Comparison of ENCODE assay signal across 11 cellular contexts in the genomic region with DNA sequence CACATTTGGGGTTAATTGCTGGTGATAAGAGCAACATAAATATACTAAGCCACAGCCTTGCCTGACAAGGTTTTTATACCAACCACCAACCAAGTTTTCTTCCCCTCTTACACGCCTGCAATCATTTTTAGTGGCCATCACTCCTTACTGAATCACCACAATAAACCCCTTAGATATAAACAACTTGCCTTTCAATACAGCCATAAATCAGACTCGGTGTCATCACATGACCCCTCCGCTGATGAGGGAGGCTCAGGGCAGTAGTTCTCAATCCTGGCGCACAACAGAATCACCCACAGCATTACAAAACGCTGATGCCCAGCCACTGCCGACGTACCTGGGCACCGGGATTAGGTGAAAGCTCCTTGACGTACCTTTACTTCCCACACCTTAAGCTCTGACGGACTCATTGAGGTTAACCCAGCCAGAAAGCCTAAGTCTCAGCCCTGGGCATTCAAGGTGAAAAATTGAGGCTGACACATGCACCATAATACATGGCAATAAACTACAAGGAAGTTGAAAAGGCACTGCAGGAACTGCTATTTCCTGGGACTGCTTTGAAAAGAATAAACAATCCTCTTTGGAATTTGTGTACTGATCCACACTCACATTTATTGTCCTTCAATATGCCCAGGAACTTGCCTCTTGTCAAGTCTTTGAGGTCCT. TPM values are rescaled to one million over a fixed set of nuclear protein-coding genes. Genes with fewer than 3 reads are reported as not detected.
DNase-seq lines count a peak whose midpoint lies in the region; FAIRE-seq and TF ChIP-seq lines count a peak whose summit lies in the region.
"Had no signal": no experiment of that assay in that cellular context is flagged by ENCODE, and none has a peak within 500 bp of the region (broad histone marks: within the 10 kb centered on the region; RNA-seq: fewer than 3 reads in every experiment).

No MANE protein-coding gene starts in this region.

- DNase-seq in HCEC 1CT (peak; percentile 34), thyroid gland (no peak), occipital lobe (lab: John Stamatoyannopoulos, UW) (no peak), H54 (ENCODE audit: insufficient read length, low spot score) (no peak)
- DNase-seq: activated CD8-positive, alpha-beta memory T cell treated with anti-CD3 and anti-CD28 coated beads for 24 hours; activated effector memory CD4-positive, alpha-beta T cell treated with anti-CD3 and anti-CD28 coated beads, Interleukin-2, amount 50 U/mL, for 16 hours; CD4-positive, alpha-beta T cell; GDM1 had no signal

- TF ChIP-seq POLR2A in thyroid gland (IDR thresholded peaks at IDR 0.05), result no peak
- TF ChIP-seq POLR2A in H54 (IDR thresholded peaks at IDR 0.05; ENCODE audit: low read depth, low read length), result no peak

- no peak for TF ChIP-seq CTCF in VCaP (conservative IDR thresholded peaks at IDR 0.05)
- TF ChIP-seq CTCF in thyroid gland (IDR thresholded peaks at IDR 0.05), result no peak

- H3K4me1 ChIP-seq in subcutaneous abdominal adipose tissue (ENCODE audit: control insufficient read depth in 5 of 5, insufficient read depth in 5 of 5, low read length in 5 of 5) (peaks cover 0 to 20% (median 12%) of the 10 kb centered on the region in 5 donors), thyroid gland (peaks cover 0 to 2% of the 10 kb centered on the region in 2 donors)

- FAIRE-seq in H54 (lab: Jason Lieb, UNC), result no peak

- H3K9me3 ChIP-seq in subcutaneous abdominal adipose tissue (ENCODE audit: control insufficient read depth in 5 of 5, low read length in 5 of 5) (no peaks in the 10 kb centered on the region), thyroid gland (no peaks in the 10 kb centered on the region)

- intact Hi-C loops in thyroid gland (cut with DNase I), result no loop called here

- no peak overlapping the region for H3K4me3 ChIP-seq in subcutaneous abdominal adipose tissue (ENCODE audit: low read depth in 1 of 5, low read length in 5 of 5)
- H3K4me3 ChIP-seq in thyroid gland (replicated peaks in 1 of 3), result no peak overlapping the region

- no peak overlapping the region for H3K9ac ChIP-seq in subcutaneous abdominal adipose tissue (ENCODE audit: low read length in 5 of 5)

- WGBS in thyroid gland, 2 donors, result 85% methylated on average over 10 of the region's 10 CpGs

- H3K27ac ChIP-seq in VCaP (peak overlapping the region; percentile 55), layer of hippocampus (ENCODE audit: low read depth, low read length) (peak overlapping the region; percentile 49), subcutaneous abdominal adipose tissue (ENCODE audit: low read depth, low read length) (peak overlapping the region; percentile 67), thyroid gland (no peak overlapping the region)

- H3K27me3 ChIP-seq in layer of hippocampus (ENCODE audit: control insufficient read depth, insufficient read depth, low read length), result no peaks in the 10 kb centered on the region
- H3K27me3 ChIP-seq in subcutaneous abdominal adipose tissue (ENCODE audit: control insufficient read depth in 5 of 5, insufficient read depth in 4 of 5, low read length in 5 of 5), result no peaks in the 10 kb centered on the region
- H3K27me3 ChIP-seq in thyroid gland, result no peaks in the 10 kb centered on the region

- H3K36me3 ChIP-seq in subcutaneous abdominal adipose tissue (ENCODE audit: control insufficient read depth in 5 of 5, insufficient read depth in 5 of 5, low read length in 5 of 5) (no peaks in the 10 kb centered on the region), thyroid gland (no peaks in the 10 kb centered on the region)

RNA-seq across cellular contexts. Expression of a gene that starts 17.1 kb away (rescaled TPM):
- total RNA-seq in thyroid gland, result 1 to 10 TPM in 3 of 4 donors, under 1 TPM in 1; 0.78 to 2.7 (median 1.8) TPM
- 30.7 TPM for total RNA-seq in occipital lobe
- total RNA-seq: CD4-positive, alpha-beta T cell had no signal

Comparison
In these comparisons a context has a peak if more than half of its experiments do, and no peak if none do; other contexts are left out.
1. H3K27ac ChIP-seq: peak in VCaP (single experiment), layer of hippocampus (single experiment) and subcutaneous abdominal adipose tissue (single experiment); none in thyroid gland (0 of 3).